In the genomic region with DNA sequence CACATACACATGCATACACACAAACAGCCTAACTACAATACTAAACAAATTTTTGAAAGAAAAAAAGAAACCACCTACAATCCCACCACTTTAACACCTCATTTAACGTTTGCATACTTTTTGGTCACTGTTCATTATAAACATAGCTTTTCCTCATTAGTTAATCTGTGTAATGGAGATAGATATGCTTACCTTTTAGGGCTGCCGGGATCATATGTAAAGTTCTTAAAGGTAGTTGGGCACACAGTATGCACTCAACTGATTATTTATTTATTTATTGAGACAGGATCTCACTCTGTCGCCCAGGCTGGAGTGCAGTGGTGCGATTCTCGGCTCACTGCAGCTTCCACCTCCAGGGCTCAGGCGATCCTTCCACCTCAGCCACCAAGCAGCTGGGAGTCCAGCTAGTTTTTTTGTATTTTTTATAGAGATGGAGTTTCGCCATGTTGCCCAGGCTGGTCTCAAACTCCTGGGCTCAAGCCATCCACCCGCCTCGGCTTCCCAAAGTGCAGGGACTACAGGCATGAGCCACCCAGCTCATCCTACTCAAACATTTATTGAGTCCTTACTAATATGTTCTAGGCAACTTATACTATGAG, we compare ENCODE assay signal across 8 cellular contexts. TPM values are rescaled to one million over a fixed set of nuclear protein-coding genes. Genes with fewer than 3 reads are reported as not detected.
DNase-seq lines count a peak whose midpoint lies in the region; ATAC-seq and TF ChIP-seq lines count a peak whose summit lies in the region.

No MANE protein-coding gene starts in this region.

- DNase-seq in CD14-positive monocyte (ENCODE audit: low spot score) (no peak), NT2/D1 (ENCODE audit: low read depth, low spot score) (no peak), endodermal cell (no peak), sciatic nerve (ENCODE audit: low spot score) (no peak), T1000 (lab: John Stamatoyannopoulos, UW) (no peak), GM20000 (ENCODE audit: low spot score) (no peak)
- no peak for DNase-seq in activated effector memory CD4-positive, alpha-beta T cell treated with anti-CD3 and anti-CD28 coated beads, Interleukin-2, amount 50 U/mL, for 16 hours

- peak overlapping the region; percentile 98 for H2AFZ ChIP-seq in neural cell (ENCODE audit: low read depth, low read length)

- intact Hi-C loops in CD14-positive monocyte (cut with micrococcal nuclease) = loop anchor here in 1 of 2 donors (10.0 kb wide), 1 partner anchor 702 kb away; a partner anchor contains a TSS
- intact Hi-C loops in sciatic nerve (cut with DNase I) = no loop called here

- H3K4me2 ChIP-seq in neural cell (ENCODE audit: low read length) = peak overlapping the region; percentile 60

- H3K4me1 ChIP-seq in NT2/D1 (ENCODE audit: insufficient read depth, insufficient read length) (no peaks in the 10 kb centered on the region), endodermal cell (ENCODE audit: control insufficient read depth, insufficient read depth, low read length) (peaks cover 7% of the 10 kb centered on the region)

- TF ChIP-seq CTCF in CD14-positive monocyte (IDR thresholded peaks at IDR 0.05) (no peak), endodermal cell (conservative IDR thresholded peaks at IDR 0.05) (no peak), neural cell (IDR thresholded peaks at IDR 0.05; ENCODE audit: poor library complexity, severe bottlenecking) (no peak), GM20000 (IDR thresholded peaks at IDR 0.05; ENCODE audit: extremely low read depth, missing control alignments) (no peak)

- no peak for TF ChIP-seq RAD21 in neural cell (conservative IDR thresholded peaks at IDR 0.05)

- no peak for ATAC-seq in sciatic nerve

- H3K79me2 ChIP-seq in neural cell (replicated peaks; ENCODE audit: insufficient read depth, low read length) = peaks cover 35% of the 10 kb centered on the region

- H3K27ac ChIP-seq in endodermal cell (ENCODE audit: low read depth, low read length) (no peak overlapping the region), neural cell (ENCODE audit: low read length) (peak overlapping the region; percentile 88)

- no peaks in the 10 kb centered on the region for H3K9me3 ChIP-seq in NT2/D1 (ENCODE audit: insufficient read depth, low read length)
- H3K9me3 ChIP-seq in endodermal cell (ENCODE audit: control insufficient read depth, low read length) = no peaks in the 10 kb centered on the region
- H3K9me3 ChIP-seq in neural cell (ENCODE audit: low read length) = no peaks in the 10 kb centered on the region

- H3K4me3 Mint-ChIP-seq in CD14-positive monocyte (peak overlapping the region; percentile 74 to 91), endodermal cell (peak overlapping the region; percentile 78)

- no peak for TF ChIP-seq EP300 in neural cell (conservative IDR thresholded peaks at IDR 0.05; ENCODE audit: poor library complexity, severe bottlenecking)

- H3K4me1 Mint-ChIP-seq in CD14-positive monocyte = peaks cover 57% of the 10 kb centered on the region
- peaks cover 16% of the 10 kb centered on the region for H3K4me1 Mint-ChIP-seq in endodermal cell

- peak overlapping the region; percentile 96 to 99 (median 98) for H3K27ac Mint-ChIP-seq in CD14-positive monocyte
- H3K27ac Mint-ChIP-seq in endodermal cell = peak overlapping the region; percentile 90

- H3K36me3 ChIP-seq in NT2/D1 (ENCODE audit: insufficient read depth, insufficient read length, low read length) (peaks cover 31% of the 10 kb centered on the region), endodermal cell (ENCODE audit: control insufficient read depth, insufficient read depth, low read length) (peaks cover 8% of the 10 kb centered on the region), neural cell (ENCODE audit: insufficient read depth, low read length) (no peaks in the 10 kb centered on the region)

- H3K9me3 Mint-ChIP-seq in CD14-positive monocyte = peaks cover 0 to 2% (median 0%) of the 10 kb centered on the region in 7 donors
- no peaks in the 10 kb centered on the region for H3K9me3 Mint-ChIP-seq in endodermal cell

- H3K4me3 ChIP-seq in NT2/D1 (ENCODE audit: insufficient read length, low read depth) (peak overlapping the region; percentile 90), endodermal cell (ENCODE audit: low read length) (peak overlapping the region; percentile 89), neural cell (ENCODE audit: low read length) (peak overlapping the region; percentile 99)

- peaks cover 1 to 7% (median 2%) of the 10 kb centered on the region in 3 donors for H3K27me3 Mint-ChIP-seq in CD14-positive monocyte (ENCODE audit: low read depth in 3 of 3)
- no peaks in the 10 kb centered on the region for H3K27me3 Mint-ChIP-seq in endodermal cell (ENCODE audit: insufficient read depth)

- H3K9me2 ChIP-seq in neural cell (ENCODE audit: insufficient read depth, low read length) = no peaks in the 10 kb centered on the region

- 86% methylated on average over 9 of the region's 9 CpGs; no CpG with 5 or more reads in 1 of the 2 experiments for WGBS in endodermal cell (ENCODE audit: insufficient coverage in 1 of 2, insufficient read length in 1 of 2), 2 experiments

- H4K20me1 ChIP-seq in neural cell (ENCODE audit: insufficient read depth) = no peaks in the 10 kb centered on the region

- H3K27me3 ChIP-seq in NT2/D1 (ENCODE audit: insufficient read depth, insufficient read length) = no peaks in the 10 kb centered on the region
- H3K27me3 ChIP-seq in endodermal cell (ENCODE audit: control insufficient read depth, insufficient read depth, low read length, poor library complexity, severe bottlenecking) = no peaks in the 10 kb centered on the region
- no peaks in the 10 kb centered on the region for H3K27me3 ChIP-seq in neural cell (ENCODE audit: insufficient read depth, low read depth, low read length)

- H3F3A ChIP-seq in neural cell (ENCODE audit: insufficient read depth, low read length, poor library complexity, severe bottlenecking) = no peaks in the 10 kb centered on the region

- H3K9ac ChIP-seq in NT2/D1 (ENCODE audit: insufficient read length, low read depth) (peak overlapping the region; percentile 27), endodermal cell (ENCODE audit: extremely low read depth, low read length, poor library complexity, severe bottlenecking) (no peak overlapping the region), neural cell (ENCODE audit: low read length) (peak overlapping the region; percentile 92)

- H3K36me3 Mint-ChIP-seq in CD14-positive monocyte (peaks cover 18 to 22% of the 10 kb centered on the region in 2 donors), endodermal cell (ENCODE audit: low read depth) (peaks cover 1% of the 10 kb centered on the region)

TF ChIP-seq in neural cell, 6 proteins besides CTCF, POLR2A, EP300 and RAD21:
- TF ChIP-seq POLR2AphosphoS5 (IDR thresholded peaks at IDR 0.05) = no peak
- TF ChIP-seq SMC3 (conservative IDR thresholded peaks at IDR 0.05; ENCODE audit: poor library complexity) = no peak
- TF ChIP-seq, protein P1, sequence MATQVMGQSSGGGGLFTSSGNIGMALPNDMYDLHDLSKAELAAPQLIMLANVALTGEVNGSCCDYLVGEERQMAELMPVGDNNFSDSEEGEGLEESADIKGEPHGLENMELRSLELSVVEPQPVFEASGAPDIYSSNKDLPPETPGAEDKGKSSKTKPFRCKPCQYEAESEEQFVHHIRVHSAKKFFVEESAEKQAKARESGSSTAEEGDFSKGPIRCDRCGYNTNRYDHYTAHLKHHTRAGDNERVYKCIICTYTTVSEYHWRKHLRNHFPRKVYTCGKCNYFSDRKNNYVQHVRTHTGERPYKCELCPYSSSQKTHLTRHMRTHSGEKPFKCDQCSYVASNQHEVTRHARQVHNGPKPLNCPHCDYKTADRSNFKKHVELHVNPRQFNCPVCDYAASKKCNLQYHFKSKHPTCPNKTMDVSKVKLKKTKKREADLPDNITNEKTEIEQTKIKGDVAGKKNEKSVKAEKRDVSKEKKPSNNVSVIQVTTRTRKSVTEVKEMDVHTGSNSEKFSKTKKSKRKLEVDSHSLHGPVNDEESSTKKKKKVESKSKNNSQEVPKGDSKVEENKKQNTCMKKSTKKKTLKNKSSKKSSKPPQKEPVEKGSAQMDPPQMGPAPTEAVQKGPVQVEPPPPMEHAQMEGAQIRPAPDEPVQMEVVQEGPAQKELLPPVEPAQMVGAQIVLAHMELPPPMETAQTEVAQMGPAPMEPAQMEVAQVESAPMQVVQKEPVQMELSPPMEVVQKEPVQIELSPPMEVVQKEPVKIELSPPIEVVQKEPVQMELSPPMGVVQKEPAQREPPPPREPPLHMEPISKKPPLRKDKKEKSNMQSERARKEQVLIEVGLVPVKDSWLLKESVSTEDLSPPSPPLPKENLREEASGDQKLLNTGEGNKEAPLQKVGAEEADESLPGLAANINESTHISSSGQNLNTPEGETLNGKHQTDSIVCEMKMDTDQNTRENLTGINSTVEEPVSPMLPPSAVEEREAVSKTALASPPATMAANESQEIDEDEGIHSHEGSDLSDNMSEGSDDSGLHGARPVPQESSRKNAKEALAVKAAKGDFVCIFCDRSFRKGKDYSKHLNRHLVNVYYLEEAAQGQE (IDR thresholded peaks at IDR 0.05; ENCODE audit: borderline replicate concordance) = no peak
- no peak for TF ChIP-seq EZH2 (IDR thresholded peaks at IDR 0.05; ENCODE audit: borderline replicate concordance, insufficient read depth, low read length, poor library complexity, severe bottlenecking)
- no peak for TF ChIP-seq MXI1 (conservative IDR thresholded peaks at IDR 0.05; ENCODE audit: poor library complexity, severe bottlenecking)
- no peak for TF ChIP-seq TAF1 (IDR thresholded peaks at IDR 0.05; ENCODE audit: low read depth)

RNA-seq across cellular contexts. Expression of a gene that starts 0.7 kb away (rescaled TPM):
- 10 to 100 TPM; 26.9 to 27.9 TPM for polyA plus RNA-seq in CD14-positive monocyte
- 10 to 100 TPM; 21.3 to 22.6 TPM for total RNA-seq in endodermal cell
- 14.9 TPM for polyA plus RNA-seq in endodermal cell (2013, experiment 1 of 2)
- 17.3 TPM for polyA plus RNA-seq in endodermal cell (2013, experiment 2 of 2)
- 17.3 and 18.9 TPM in 2 replicates for polyA plus RNA-seq in neural cell
- 43.6 and 44.3 TPM in 2 replicates for polyA minus RNA-seq in neural cell
- total RNA-seq in sciatic nerve = 17.8 TPM

RNA-seq across cellular contexts. Expression of a gene that starts 17.7 kb away (rescaled TPM):
- polyA plus RNA-seq in CD14-positive monocyte (10 to 100 TPM; 18.5 to 19.7 TPM), neural cell (94.6 and 103 TPM in 2 replicates)
- total RNA-seq in endodermal cell (10 to 100 TPM; 41.0 to 42.9 TPM), sciatic nerve (30.9 TPM)
- polyA plus RNA-seq in endodermal cell (2013, experiment 1 of 2) = 41.1 TPM
- 41.1 TPM for polyA plus RNA-seq in endodermal cell (2013, experiment 2 of 2)
- polyA minus RNA-seq in neural cell = 45.0 and 45.8 TPM in 2 replicates
